23 cellular contexts compared by ENCODE assay signal in the genomic region with DNA sequence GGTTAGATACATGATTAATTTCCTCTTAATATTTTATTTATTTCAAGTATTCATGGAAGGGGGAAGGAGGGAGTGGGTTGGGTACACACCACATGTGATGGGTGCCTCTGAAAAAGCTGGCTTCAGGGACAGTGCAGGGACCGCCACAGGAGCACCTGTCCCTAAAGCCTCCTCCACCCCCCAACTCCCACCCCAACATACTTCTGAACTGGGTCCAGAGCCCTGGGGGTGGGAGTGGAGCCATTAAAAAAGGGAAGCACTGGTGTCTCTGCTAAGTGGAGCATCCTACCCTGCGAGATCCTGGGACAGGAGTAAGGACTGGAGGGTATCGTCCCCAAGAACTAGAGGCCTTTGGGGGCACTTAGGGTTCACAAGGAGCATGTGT. TPM values are rescaled to one million over a fixed set of nuclear protein-coding genes. Genes with fewer than 3 reads are reported as not detected.
"Had no signal": no experiment of that assay in that cellular context is flagged by ENCODE, and none has a peak within 500 bp of the region (broad histone marks: within the 10 kb centered on the region; RNA-seq: fewer than 3 reads in every experiment).

No MANE protein-coding gene starts in this region.

- H3K27me3 Mint-ChIP-seq: activated CD4-positive, alpha-beta T cell treated with anti-CD3 and anti-CD28 coated beads, Interleukin-2, amount 10 ng/mL, durations not matched to agents 24 days and 14 days had no signal

- DNase-seq: activated gamma-delta T cell; central memory CD4-positive, alpha-beta T cell; cerebellar nuclear complex had no signal

- H3K4me1 Mint-ChIP-seq: activated CD4-positive, alpha-beta T cell treated with anti-CD3 and anti-CD28 coated beads for 36 hours; activated CD4-positive, alpha-beta T cell treated with anti-CD3 and anti-CD28 coated beads, Interleukin-2, amount 10 ng/mL, durations not matched to agents 24 days and 14 days; activated naive CD4-positive, alpha-beta T cell treated with anti-CD3 and anti-CD28 coated beads, Interleukin-2, amount 10 ng/mL, durations not matched to agents 7 days and 5 days; activated naive CD8-positive, alpha-beta T cell treated with anti-CD3 and anti-CD28 coated beads, Interleukin-2, amount 10 ng/mL, durations not matched to agents 7 days and 5 days had no signal

- H3K4me3 Mint-ChIP-seq: activated CD4-positive, alpha-beta memory T cell treated with anti-CD3 and anti-CD28 coated beads for 36 hours; activated CD4-positive, alpha-beta T cell treated with anti-CD3 and anti-CD28 coated beads for 36 hours; activated CD4-positive, alpha-beta T cell treated with anti-CD3 and anti-CD28 coated beads, Interleukin-2, amount 10 ng/mL, durations not matched to agents 24 days and 14 days; activated CD8-positive, alpha-beta T cell treated with anti-CD3 and anti-CD28 coated beads, Interleukin-2, amount 10 ng/mL, durations not matched to agents 7 days and 5 days; activated naive CD4-positive, alpha-beta T cell treated with anti-CD3 and anti-CD28 coated beads, Interleukin-2, amount 10 ng/mL, durations not matched to agents 7 days and 5 days; activated naive CD8-positive, alpha-beta T cell treated with anti-CD3 and anti-CD28 coated beads, Interleukin-2, amount 10 ng/mL, durations not matched to agents 7 days and 5 days; activated T-cell treated with anti-CD3 and anti-CD28 coated beads, Interleukin-2, amount 50 U/mL, for 24 hours; activated T-cell treated with anti-CD3 and anti-CD28 coated beads, Interleukin-2, amount 50 U/mL, for 72 hours; brain had no signal

- H3K27ac Mint-ChIP-seq: activated CD4-positive, alpha-beta memory T cell treated with anti-CD3 and anti-CD28 coated beads for 36 hours; activated CD4-positive, alpha-beta T cell treated with anti-CD3 and anti-CD28 coated beads for 36 hours; activated CD4-positive, alpha-beta T cell treated with anti-CD3 and anti-CD28 coated beads, Interleukin-2, amount 10 ng/mL, durations not matched to agents 24 days and 14 days; activated CD8-positive, alpha-beta T cell treated with anti-CD3 and anti-CD28 coated beads, Interleukin-2, amount 10 ng/mL, durations not matched to agents 7 days and 5 days; activated naive CD4-positive, alpha-beta T cell treated with anti-CD3 and anti-CD28 coated beads, Interleukin-2, amount 10 ng/mL, durations not matched to agents 7 days and 5 days; activated naive CD8-positive, alpha-beta T cell treated with anti-CD3 and anti-CD28 coated beads, Interleukin-2, amount 10 ng/mL, durations not matched to agents 7 days and 5 days; activated T-cell treated with anti-CD3 and anti-CD28 coated beads, Interleukin-2, amount 50 U/mL, for 24 hours; activated T-cell treated with anti-CD3 and anti-CD28 coated beads, Interleukin-2, amount 50 U/mL, for 72 hours had no signal

- H3K36me3 Mint-ChIP-seq: activated CD4-positive, alpha-beta memory T cell treated with anti-CD3 and anti-CD28 coated beads for 36 hours; activated naive CD4-positive, alpha-beta T cell treated with anti-CD3 and anti-CD28 coated beads, Interleukin-2, amount 10 ng/mL, durations not matched to agents 7 days and 5 days; activated naive CD4-positive, alpha-beta T cell treated with anti-CD3 and anti-CD28 coated beads, Interleukin-2, amount 50 U/mL, for 72 hours; activated naive CD8-positive, alpha-beta T cell treated with anti-CD3 and anti-CD28 coated beads, Interleukin-2, amount 10 ng/mL, durations not matched to agents 7 days and 5 days; brain had no signal

- H3K9me3 Mint-ChIP-seq: activated CD4-positive, alpha-beta memory T cell treated with anti-CD3 and anti-CD28 coated beads for 36 hours; activated CD4-positive, alpha-beta T cell treated with anti-CD3 and anti-CD28 coated beads, Interleukin-2, amount 10 ng/mL, durations not matched to agents 24 days and 14 days; activated naive CD4-positive, alpha-beta T cell treated with anti-CD3 and anti-CD28 coated beads, Interleukin-2, amount 10 ng/mL, durations not matched to agents 7 days and 5 days; activated naive CD4-positive, alpha-beta T cell treated with anti-CD3 and anti-CD28 coated beads, Interleukin-2, amount 50 U/mL, for 72 hours; activated naive CD8-positive, alpha-beta T cell treated with anti-CD3 and anti-CD28 coated beads, Interleukin-2, amount 10 ng/mL, durations not matched to agents 7 days and 5 days; activated T-cell treated with anti-CD3 and anti-CD28 coated beads, Interleukin-2, amount 50 U/mL, for 24 hours; activated T-cell treated with anti-CD3 and anti-CD28 coated beads, Interleukin-2, amount 50 U/mL, for 72 hours; brain had no signal

RNA-seq across cellular contexts. Expression of a gene that starts 5.6 kb away (rescaled TPM):
- total RNA-seq: activated CD4-positive, alpha-beta memory T cell treated with anti-CD3 and anti-CD28 coated beads for 36 hours; activated CD4-positive, alpha-beta T cell treated with anti-CD3 and anti-CD28 coated beads for 36 hours; activated CD4-positive, alpha-beta T cell treated with anti-CD3 and anti-CD28 coated beads, Interleukin-2, amount 10 ng/mL, durations not matched to agents 24 days and 14 days; activated CD8-positive, alpha-beta T cell treated with anti-CD3 and anti-CD28 coated beads, Interleukin-2, amount 10 ng/mL, durations not matched to agents 7 days and 5 days; activated naive CD4-positive, alpha-beta T cell treated with anti-CD3 and anti-CD28 coated beads, Interleukin-2, amount 50 U/mL, for 72 hours; activated naive CD8-positive, alpha-beta T cell treated with anti-CD3 and anti-CD28 coated beads, Interleukin-2, amount 10 ng/mL, durations not matched to agents 7 days and 5 days; activated T-cell treated with anti-CD3 and anti-CD28 coated beads, Interleukin-2, amount 50 U/mL, for 72 hours; ascending aorta; breast epithelium; cardiac muscle cell; colonic mucosa; dermis microvascular lymphatic vessel endothelial cell; esophagus muscularis mucosa; foreskin keratinocyte; gastrocnemius medialis; T-helper 1 cell treated with Interleukin-12 subunit alpha and Interleukin-12 subunit beta and Interleukin-4 antibody, amounts not matched to agents 30 ng/mL and 1 ng/mL, for 36 hours had no signal
- polyA plus RNA-seq: cardiac muscle cell, foreskin keratinocyte, heart left ventricle had no signal

RNA-seq across cellular contexts. Expression of a gene that starts 10.6 kb away (rescaled TPM):
- total RNA-seq: activated CD4-positive, alpha-beta memory T cell treated with anti-CD3 and anti-CD28 coated beads for 36 hours; activated CD4-positive, alpha-beta T cell treated with anti-CD3 and anti-CD28 coated beads for 36 hours; activated CD4-positive, alpha-beta T cell treated with anti-CD3 and anti-CD28 coated beads, Interleukin-2, amount 10 ng/mL, durations not matched to agents 24 days and 14 days; activated CD8-positive, alpha-beta T cell treated with anti-CD3 and anti-CD28 coated beads, Interleukin-2, amount 10 ng/mL, durations not matched to agents 7 days and 5 days; activated naive CD4-positive, alpha-beta T cell treated with anti-CD3 and anti-CD28 coated beads, Interleukin-2, amount 50 U/mL, for 72 hours; activated naive CD8-positive, alpha-beta T cell treated with anti-CD3 and anti-CD28 coated beads, Interleukin-2, amount 10 ng/mL, durations not matched to agents 7 days and 5 days; activated T-cell treated with anti-CD3 and anti-CD28 coated beads, Interleukin-2, amount 50 U/mL, for 72 hours; ascending aorta; breast epithelium; cardiac muscle cell; colonic mucosa; dermis microvascular lymphatic vessel endothelial cell; esophagus muscularis mucosa; foreskin keratinocyte; gastrocnemius medialis; heart left ventricle; T-helper 1 cell treated with Interleukin-12 subunit alpha and Interleukin-12 subunit beta and Interleukin-4 antibody, amounts not matched to agents 30 ng/mL and 1 ng/mL, for 36 hours had no signal
- polyA plus RNA-seq: cardiac muscle cell, foreskin keratinocyte, heart left ventricle had no signal
